ENCODE assay signal across 18 cellular contexts in the genomic region with DNA sequence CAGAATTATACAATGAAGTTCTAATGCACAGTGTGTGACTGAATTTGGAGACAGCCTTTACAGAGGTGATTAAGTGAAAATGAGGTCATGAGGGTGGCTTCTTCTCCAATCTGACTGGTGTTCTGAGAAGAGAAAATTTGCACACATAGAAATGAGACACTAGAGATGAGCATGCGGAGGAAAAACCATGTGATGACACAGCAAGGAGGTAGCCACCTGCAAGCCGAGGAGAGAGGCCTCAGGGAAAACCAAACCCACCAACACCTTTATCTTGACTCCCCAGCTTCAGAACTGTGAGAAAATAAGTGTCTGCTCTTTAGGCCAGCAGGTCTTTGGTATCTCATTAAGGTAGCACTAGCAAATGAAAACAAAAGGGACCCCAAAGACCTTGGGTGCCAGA.
DNase-seq lines count a peak whose midpoint lies in the region; ATAC-seq and TF ChIP-seq lines count a peak whose summit lies in the region.
"Had no signal": no experiment of that assay in that cellular context is flagged by ENCODE, and none has a peak within 500 bp of the region (broad histone marks: within the 10 kb centered on the region; RNA-seq: fewer than 3 reads in every experiment).

No MANE protein-coding gene starts in this region.

- DNase-seq in activated CD8-positive, alpha-beta T cell treated with anti-CD3 and anti-CD28 coated beads for 36 hours = no peak
- DNase-seq in activated CD8-positive, alpha-beta T cell treated with anti-CD3 and anti-CD28 coated beads, Interleukin-2, amount 10 ng/mL, durations not matched to agents 7 days and 5 days = no peak
- DNase-seq in CD8-positive, alpha-beta memory T cell = peak in 1 of 5 donors; percentile 45
- no peak for DNase-seq in effector memory CD8-positive, alpha-beta T cell
- no peak for DNase-seq in natural killer cell treated with Interleukin-12 subunit alpha and Interleukin-12 subunit beta and Interleukin-15 and Interleukin-18, amount 100 ng/mL, for 72 hours (ENCODE audit: low spot score)
- DNase-seq in DMS153 treated with DMSO at 0.1 percent for 48 hours (lab: John Stamatoyannopoulos, UW; ENCODE audit: unreplicated experiment) (no peak), COR-L47 (lab: John Stamatoyannopoulos, UW) (no peak)
- DNase-seq: 8988T; Caco-2; CD4-positive, alpha-beta memory T cell; DMS79; GDM1; H9 had no signal

- no peaks in the 10 kb centered on the region for H3K36me3 ChIP-seq in CD8-positive, alpha-beta memory T cell (ENCODE audit: insufficient read depth, low read length)
- H3K36me3 ChIP-seq: BLaER1 had no signal

- no peaks in the 10 kb centered on the region for H3K9me3 Mint-ChIP-seq in activated CD8-positive, alpha-beta T cell treated with anti-CD3 and anti-CD28 coated beads for 36 hours
- H3K9me3 Mint-ChIP-seq in activated CD8-positive, alpha-beta T cell treated with anti-CD3 and anti-CD28 coated beads, Interleukin-2, amount 10 ng/mL, durations not matched to agents 7 days and 5 days (ENCODE audit: insufficient read depth) = no peaks in the 10 kb centered on the region
- H3K9me3 Mint-ChIP-seq in CD8-positive, alpha-beta memory T cell = peaks cover 0 to 2% (median 0%) of the 10 kb centered on the region in 5 donors
- H3K9me3 Mint-ChIP-seq in effector memory CD8-positive, alpha-beta T cell = no peaks in the 10 kb centered on the region
- no peaks in the 10 kb centered on the region for H3K9me3 Mint-ChIP-seq in natural killer cell treated with Interleukin-12 subunit alpha and Interleukin-12 subunit beta and Interleukin-15 and Interleukin-18, amount 100 ng/mL, for 72 hours
- H3K9me3 Mint-ChIP-seq: CD14-positive monocyte; CD4-positive, alpha-beta memory T cell; H9; IgD-negative memory B cell had no signal

- H3K4me1 Mint-ChIP-seq in activated CD8-positive, alpha-beta T cell treated with anti-CD3 and anti-CD28 coated beads for 36 hours (ENCODE audit: low read depth) = peaks cover 11% of the 10 kb centered on the region
- peaks cover 16% of the 10 kb centered on the region for H3K4me1 Mint-ChIP-seq in activated CD8-positive, alpha-beta T cell treated with anti-CD3 and anti-CD28 coated beads, Interleukin-2, amount 10 ng/mL, durations not matched to agents 7 days and 5 days (ENCODE audit: low read depth)
- peaks cover 62 to 67% (median 65%) of the 10 kb centered on the region in 3 donors for H3K4me1 Mint-ChIP-seq in CD8-positive, alpha-beta memory T cell
- peaks cover 56 to 58% of the 10 kb centered on the region in 2 donors for H3K4me1 Mint-ChIP-seq in effector memory CD8-positive, alpha-beta T cell (ENCODE audit: low read depth in 2 of 2)
- peaks cover 39 to 46% of the 10 kb centered on the region in 2 donors for H3K4me1 Mint-ChIP-seq in natural killer cell treated with Interleukin-12 subunit alpha and Interleukin-12 subunit beta and Interleukin-15 and Interleukin-18, amount 100 ng/mL, for 72 hours (ENCODE audit: low read depth in 2 of 2)
- H3K4me1 Mint-ChIP-seq: CD14-positive monocyte had no signal

- H3K27ac Mint-ChIP-seq in activated CD8-positive, alpha-beta T cell treated with anti-CD3 and anti-CD28 coated beads for 36 hours = peak overlapping the region; percentile 9
- H3K27ac Mint-ChIP-seq in activated CD8-positive, alpha-beta T cell treated with anti-CD3 and anti-CD28 coated beads, Interleukin-2, amount 10 ng/mL, durations not matched to agents 7 days and 5 days = no peak overlapping the region
- peak overlapping the region; percentile 16 to 86 (median 50) for H3K27ac Mint-ChIP-seq in CD8-positive, alpha-beta memory T cell
- H3K27ac Mint-ChIP-seq in effector memory CD8-positive, alpha-beta T cell = peak overlapping the region; percentile 56 to 82
- peak overlapping the region; percentile 3 to 4 for H3K27ac Mint-ChIP-seq in natural killer cell treated with Interleukin-12 subunit alpha and Interleukin-12 subunit beta and Interleukin-15 and Interleukin-18, amount 100 ng/mL, for 72 hours
- H3K27ac Mint-ChIP-seq: H9, IgD-negative memory B cell had no signal

- H3K4me3 ChIP-seq in CD8-positive, alpha-beta memory T cell (ENCODE audit: low read length) = no peak overlapping the region
- H3K4me3 ChIP-seq: BLaER1 had no signal

- no peaks in the 10 kb centered on the region for H3K36me3 Mint-ChIP-seq in activated CD8-positive, alpha-beta T cell treated with anti-CD3 and anti-CD28 coated beads for 36 hours (ENCODE audit: low read depth)
- no peaks in the 10 kb centered on the region for H3K36me3 Mint-ChIP-seq in activated CD8-positive, alpha-beta T cell treated with anti-CD3 and anti-CD28 coated beads, Interleukin-2, amount 10 ng/mL, durations not matched to agents 7 days and 5 days (ENCODE audit: low read depth)
- peaks cover 0 to 3% (median 2%) of the 10 kb centered on the region in 3 donors for H3K36me3 Mint-ChIP-seq in CD8-positive, alpha-beta memory T cell
- peaks cover 3% of the 10 kb centered on the region for H3K36me3 Mint-ChIP-seq in effector memory CD8-positive, alpha-beta T cell (ENCODE audit: insufficient read depth)
- H3K36me3 Mint-ChIP-seq in natural killer cell treated with Interleukin-12 subunit alpha and Interleukin-12 subunit beta and Interleukin-15 and Interleukin-18, amount 100 ng/mL, for 72 hours = no peaks in the 10 kb centered on the region
- H3K36me3 Mint-ChIP-seq: CD14-positive monocyte; CD4-positive, alpha-beta memory T cell had no signal

- no peaks in the 10 kb centered on the region for H3K27me3 ChIP-seq in CD8-positive, alpha-beta memory T cell (ENCODE audit: insufficient read depth, low read length, poor library complexity, severe bottlenecking)

- POLR2A ChIA-PET in activated CD8-positive, alpha-beta T cell treated with anti-CD3 and anti-CD28 coated beads for 36 hours (lab: Charles Lee) = no interaction called here
- POLR2A ChIA-PET in activated CD8-positive, alpha-beta T cell treated with anti-CD3 and anti-CD28 coated beads, Interleukin-2, amount 10 ng/mL, durations not matched to agents 7 days and 5 days (lab: Charles Lee) = no interaction called here
- POLR2A ChIA-PET in CD8-positive, alpha-beta memory T cell (lab: Charles Lee) = no interaction called here

- H3K27ac ChIP-seq in CD8-positive, alpha-beta memory T cell (ENCODE audit: low read depth, low read length) = no peak overlapping the region
- H3K27ac ChIP-seq: BLaER1 had no signal

- no peaks in the 10 kb centered on the region for H3K9me3 ChIP-seq in CD8-positive, alpha-beta memory T cell (ENCODE audit: low read length)
- H3K9me3 ChIP-seq: BLaER1, Caco-2 had no signal

- no peak for TF ChIP-seq CTCF in activated CD8-positive, alpha-beta T cell treated with anti-CD3 and anti-CD28 coated beads for 36 hours (IDR thresholded peaks at IDR 0.05)

- no peak overlapping the region for H3K4me3 Mint-ChIP-seq in activated CD8-positive, alpha-beta T cell treated with anti-CD3 and anti-CD28 coated beads for 36 hours
- no peak overlapping the region for H3K4me3 Mint-ChIP-seq in activated CD8-positive, alpha-beta T cell treated with anti-CD3 and anti-CD28 coated beads, Interleukin-2, amount 10 ng/mL, durations not matched to agents 7 days and 5 days
- H3K4me3 Mint-ChIP-seq in CD8-positive, alpha-beta memory T cell = peak overlapping the region in 6 of 7 donors; percentile 6 to 72 (median 47)
- peak overlapping the region; percentile 49 to 61 for H3K4me3 Mint-ChIP-seq in effector memory CD8-positive, alpha-beta T cell
- H3K4me3 Mint-ChIP-seq in natural killer cell treated with Interleukin-12 subunit alpha and Interleukin-12 subunit beta and Interleukin-15 and Interleukin-18, amount 100 ng/mL, for 72 hours = peak overlapping the region; percentile 24
- H3K4me3 Mint-ChIP-seq: CD4-positive, alpha-beta memory T cell; H9; IgD-negative memory B cell had no signal

- intact Hi-C loops in activated CD8-positive, alpha-beta T cell treated with anti-CD3 and anti-CD28 coated beads for 36 hours (cut with micrococcal nuclease) = no loop called here

- peak; percentile 56 for ATAC-seq in activated CD8-positive, alpha-beta T cell treated with anti-CD3 and anti-CD28 coated beads for 36 hours
- ATAC-seq in activated CD8-positive, alpha-beta T cell treated with anti-CD3 and anti-CD28 coated beads, Interleukin-2, amount 10 ng/mL, durations not matched to agents 7 days and 5 days = no peak
- peak; percentile 76 for ATAC-seq in effector memory CD8-positive, alpha-beta T cell (replicated peaks)
- ATAC-seq in natural killer cell treated with Interleukin-12 subunit alpha and Interleukin-12 subunit beta and Interleukin-15 and Interleukin-18, amount 100 ng/mL, for 72 hours = peak; percentile 60 to 62
- ATAC-seq in GM19328 (IDR thresholded peaks at IDR 0.05; ENCODE audit: unreplicated experiment) = no peak
- ATAC-seq: HepG2 had no signal

- H3K4me1 ChIP-seq in CD8-positive, alpha-beta memory T cell (ENCODE audit: insufficient read depth, low read length) = peaks cover 36% of the 10 kb centered on the region
- H3K4me1 ChIP-seq: Caco-2 had no signal

- peaks cover 8% of the 10 kb centered on the region for H3K27me3 Mint-ChIP-seq in activated CD8-positive, alpha-beta T cell treated with anti-CD3 and anti-CD28 coated beads for 36 hours
- peaks cover 29% of the 10 kb centered on the region for H3K27me3 Mint-ChIP-seq in activated CD8-positive, alpha-beta T cell treated with anti-CD3 and anti-CD28 coated beads, Interleukin-2, amount 10 ng/mL, durations not matched to agents 7 days and 5 days (ENCODE audit: low read depth)
- H3K27me3 Mint-ChIP-seq in CD8-positive, alpha-beta memory T cell = peaks cover 6 to 14% of the 10 kb centered on the region in 2 donors
- H3K27me3 Mint-ChIP-seq in effector memory CD8-positive, alpha-beta T cell = no peaks in the 10 kb centered on the region
- H3K27me3 Mint-ChIP-seq in natural killer cell treated with Interleukin-12 subunit alpha and Interleukin-12 subunit beta and Interleukin-15 and Interleukin-18, amount 100 ng/mL, for 72 hours = peaks cover 0 to 3% of the 10 kb centered on the region in 2 donors

- CTCF ChIA-PET in activated CD8-positive, alpha-beta T cell treated with anti-CD3 and anti-CD28 coated beads for 36 hours (lab: Charles Lee) = interaction anchor here (1.0 kb wide), 1 partner anchor 151 kb away, joined by 3 read pairs; no protein-coding TSS in a partner anchor
- CTCF ChIA-PET in activated CD8-positive, alpha-beta T cell treated with anti-CD3 and anti-CD28 coated beads, Interleukin-2, amount 10 ng/mL, durations not matched to agents 7 days and 5 days (lab: Charles Lee) = interaction anchor here (0.6 to 1.7 kb wide), 3 partner anchors 8 to 146 kb away, joined by 3 to 5 read pairs (median 4); no protein-coding TSS in a partner anchor
- CTCF ChIA-PET in CD8-positive, alpha-beta memory T cell (lab: Charles Lee) = interaction anchor here (1.1 to 2.7 kb wide), 4 partner anchors 8 to 72 kb away, joined by 4 to 8 read pairs (median 5); no protein-coding TSS in a partner anchor

Comparison
In these comparisons a context has a peak if more than half of its experiments do, and no peak if none do; other contexts are left out.
1. ATAC-seq: peak in activated CD8-positive, alpha-beta T cell treated with anti-CD3 and anti-CD28 coated beads for 36 hours (single experiment), effector memory CD8-positive, alpha-beta T cell (single experiment) and natural killer cell treated with Interleukin-12 subunit alpha and Interleukin-12 subunit beta and Interleukin-15 and Interleukin-18, amount 100 ng/mL, for 72 hours (2 of 2); none in activated CD8-positive, alpha-beta T cell treated with anti-CD3 and anti-CD28 coated beads, Interleukin-2, amount 10 ng/mL, durations not matched to agents 7 days and 5 days (single experiment) and GM19328 (single experiment).
2. H3K4me3 Mint-ChIP-seq: peak in CD8-positive, alpha-beta memory T cell (6 of 7), effector memory CD8-positive, alpha-beta T cell (2 of 2) and natural killer cell treated with Interleukin-12 subunit alpha and Interleukin-12 subunit beta and Interleukin-15 and Interleukin-18, amount 100 ng/mL, for 72 hours (single experiment); none in activated CD8-positive, alpha-beta T cell treated with anti-CD3 and anti-CD28 coated beads for 36 hours (single experiment) and activated CD8-positive, alpha-beta T cell treated with anti-CD3 and anti-CD28 coated beads, Interleukin-2, amount 10 ng/mL, durations not matched to agents 7 days and 5 days (single experiment).